2 cellular contexts compared by ENCODE assay signal in genomic region chrX:64206556-64207162, GRCh38.
TF ChIP-seq lines count a peak whose summit lies in the region.

No MANE protein-coding gene starts in this region.

TF ChIP-seq in GM12878, 131 proteins besides CTCF, POLR2A, EP300 and RAD21:
- TF ChIP-seq ATF7 (IDR thresholded peaks at IDR 0.05; ENCODE audit: low read depth) (no peak), POLR2AphosphoS5 (IDR thresholded peaks at IDR 0.05; ENCODE audit: low read length) (no peak), PBX3 (IDR thresholded peaks at IDR 0.05; ENCODE audit: insufficient replicate concordance, low read depth, low read length) (no peak), RB1 (IDR thresholded peaks at IDR 0.05; ENCODE audit: borderline replicate concordance) (no peak), IKZF1 (conservative IDR thresholded peaks at IDR 0.05) (no peak), KAT2A (conservative IDR thresholded peaks at IDR 0.05; ENCODE audit: control insufficient read depth, low read depth, low read length) (no peak), SPI1 (IDR thresholded peaks at IDR 0.05; ENCODE audit: borderline replicate concordance, insufficient read depth, low read depth, low read length) (no peak), CREM (IDR thresholded peaks at IDR 0.05; ENCODE audit: low read depth) (no peak), ZBTB4 (CRISPR knock-in tag; IDR thresholded peaks at IDR 0.05) (no peak), TBL1XR1 (IDR thresholded peaks at IDR 0.05; ENCODE audit: low read depth, low read length) (no peak), E2F8 (IDR thresholded peaks at IDR 0.05; ENCODE audit: low read depth, partially characterized antibody) (no peak), PAX5 (IDR thresholded peaks at IDR 0.05; ENCODE audit: borderline replicate concordance, low read depth, low read length) (no peak), ZSCAN29 (IDR thresholded peaks at IDR 0.05) (no peak), SP1 (IDR thresholded peaks at IDR 0.05; ENCODE audit: low read depth, low read length) (no peak), BRCA1 (IDR thresholded peaks at IDR 0.05; ENCODE audit: low read depth, low read length) (no peak), HDAC2 (IDR thresholded peaks at IDR 0.05) (no peak), CBX3 (IDR thresholded peaks at IDR 0.05; ENCODE audit: borderline replicate concordance, low read depth) (no peak), SUPT20H (IDR thresholded peaks at IDR 0.05; ENCODE audit: borderline replicate concordance, control insufficient read depth, low read depth, low read length) (no peak)

TF ChIP-seq in liver, 16 proteins besides CTCF, POLR2A, EP300 and RAD21:
- no peak for TF ChIP-seq YY1 (IDR thresholded peaks at IDR 0.05)
- TF ChIP-seq GABPA (IDR thresholded peaks at IDR 0.05 in 1 of 2, conservative IDR thresholded peaks at IDR 0.05 in 1 of 2) = no peak
- TF ChIP-seq RXRA (IDR thresholded peaks at IDR 0.05) = peak in 1 of 2 donors; percentile 29
- TF ChIP-seq HNF4A (conservative IDR thresholded peaks at IDR 0.05) = peak; percentile 1 to 2
- TF ChIP-seq EGR1 (IDR thresholded peaks at IDR 0.05; ENCODE audit: low read depth in 2 of 2) = no peak
